3 cellular contexts compared by ENCODE assay signal in genomic region chr14:102571043-102571442, GRCh38.
TF ChIP-seq lines count a peak whose summit lies in the region.

No MANE protein-coding gene starts in this region.

TF ChIP-seq in IMR-90, 13 proteins besides CTCF, POLR2A, EP300 and RAD21:
- TF ChIP-seq MAZ (IDR thresholded peaks at IDR 0.05; ENCODE audit: borderline replicate concordance, low read depth, low read length) (no peak), CEBPB (IDR thresholded peaks at IDR 0.05; ENCODE audit: low read depth, low read length) (no peak), CHD1 (IDR thresholded peaks at IDR 0.05; ENCODE audit: low read depth, low read length) (no peak), MXI1 (IDR thresholded peaks at IDR 0.05; ENCODE audit: borderline replicate concordance, low read depth, low read length) (no peak), RCOR1 (IDR thresholded peaks at IDR 0.05; ENCODE audit: insufficient replicate concordance, low read length) (no peak), RFX5 (IDR thresholded peaks at IDR 0.05; ENCODE audit: low read depth, low read length) (no peak), BHLHE40 (IDR thresholded peaks at IDR 0.05; ENCODE audit: low read depth, low read length) (no peak), ELK1 (IDR thresholded peaks at IDR 0.05; ENCODE audit: borderline replicate concordance, low read depth, low read length) (no peak), USF2 (IDR thresholded peaks at IDR 0.05; ENCODE audit: low read depth, low read length) (no peak), NFE2L2 (IDR thresholded peaks at IDR 0.05; ENCODE audit: low read depth, low read length) (no peak), MAFK (IDR thresholded peaks at IDR 0.05; ENCODE audit: low read depth, low read length) (no peak), FOS (IDR thresholded peaks at IDR 0.05; ENCODE audit: low read depth, low read length) (no peak), SMC3 (IDR thresholded peaks at IDR 0.05; ENCODE audit: low read depth, low read length) (no peak)

TF ChIP-seq in SK-N-SH, 30 proteins besides CTCF, POLR2A, EP300 and RAD21:
- TF ChIP-seq GATA2 (CRISPR knock-in tag; IDR thresholded peaks at IDR 0.05) (peak; percentile 67), RFX5 (IDR thresholded peaks at IDR 0.05; ENCODE audit: low read length) (no peak), RCOR1 (IDR thresholded peaks at IDR 0.05; ENCODE audit: low read length) (peak; percentile 48; the same call in 1 of the 2 replicates)

TF ChIP-seq in H1, 55 proteins besides CTCF, POLR2A, EP300 and RAD21:
- TF ChIP-seq CBX8 (IDR thresholded peaks at IDR 0.05; ENCODE audit: borderline replicate concordance, low read depth, low read length) (no peak), E2F6 (IDR thresholded peaks at IDR 0.05) (no peak), TAF1 (IDR thresholded peaks at IDR 0.05; ENCODE audit: low read depth, low read length) (no peak), RFX5 (IDR thresholded peaks at IDR 0.05; ENCODE audit: borderline replicate concordance, low read depth, low read length) (no peak), CREB1 (IDR thresholded peaks at IDR 0.05) (no peak), YY1 (IDR thresholded peaks at IDR 0.05; ENCODE audit: low read depth, low read length) (no peak), CHD2 (IDR thresholded peaks at IDR 0.05; ENCODE audit: low read length) (no peak), TCF12 (IDR thresholded peaks at IDR 0.05; ENCODE audit: low read depth, low read length) (no peak), ATF2 (IDR thresholded peaks at IDR 0.05; ENCODE audit: low read length) (no peak), KDM4A (IDR thresholded peaks at IDR 0.05; ENCODE audit: low read depth, low read length, severe bottlenecking) (no peak), RXRA (IDR thresholded peaks at IDR 0.05; ENCODE audit: insufficient read depth, low read depth, low read length) (no peak), CHD1 (IDR thresholded peaks at IDR 0.05; ENCODE audit: low read depth, low read length) (no peak), CEBPB (IDR thresholded peaks at IDR 0.05; ENCODE audit: low read depth, low read length) (no peak), BCL11A (IDR thresholded peaks at IDR 0.05; ENCODE audit: low read depth in 2 of 2, low read length in 2 of 2) (no peak), TEAD4 (IDR thresholded peaks at IDR 0.05; ENCODE audit: low read depth, low read length) (no peak), SP2 (IDR thresholded peaks at IDR 0.05; ENCODE audit: low read length) (no peak)
